1 cellular context compared by ENCODE assay signal in genomic region chr19:36114763-36115452, GRCh38.
TF ChIP-seq lines count a peak whose summit lies in the region.

POLR2I (minus strand) TSS chr19:36114875; CDS start chr19:36114856, 19 bp downstream.

TF ChIP-seq in HepG2, 621 proteins besides CTCF, POLR2A, EP300 and RAD21 (continued from another document):
- peak; percentile 96 for TF ChIP-seq NFAT5 (CRISPR knock-in tag; IDR thresholded peaks at IDR 0.05)
- peak; percentile 91 for TF ChIP-seq MED8 (CRISPR knock-in tag; IDR thresholded peaks at IDR 0.05; ENCODE audit: insufficient replicate concordance)
- peak; percentile 87 for TF ChIP-seq NAIF1 (CRISPR knock-in tag; IDR thresholded peaks at IDR 0.05; ENCODE audit: borderline replicate concordance)
- no peak for TF ChIP-seq CEBPB (IDR thresholded peaks at IDR 0.05; ENCODE audit: borderline replicate concordance, low read depth, low read length)
- TF ChIP-seq IKZF4 (CRISPR knock-in tag; IDR thresholded peaks at IDR 0.05; ENCODE audit: borderline replicate concordance, low read depth, not compliant biosample characterization) = peak; percentile 85
- TF ChIP-seq MTF2 (CRISPR knock-in tag; IDR thresholded peaks at IDR 0.05; ENCODE audit: borderline replicate concordance) = no peak
- no peak for TF ChIP-seq ZNF646 (CRISPR knock-in tag; IDR thresholded peaks at IDR 0.05)
